24 cellular contexts compared by ENCODE assay signal in the genomic region with DNA sequence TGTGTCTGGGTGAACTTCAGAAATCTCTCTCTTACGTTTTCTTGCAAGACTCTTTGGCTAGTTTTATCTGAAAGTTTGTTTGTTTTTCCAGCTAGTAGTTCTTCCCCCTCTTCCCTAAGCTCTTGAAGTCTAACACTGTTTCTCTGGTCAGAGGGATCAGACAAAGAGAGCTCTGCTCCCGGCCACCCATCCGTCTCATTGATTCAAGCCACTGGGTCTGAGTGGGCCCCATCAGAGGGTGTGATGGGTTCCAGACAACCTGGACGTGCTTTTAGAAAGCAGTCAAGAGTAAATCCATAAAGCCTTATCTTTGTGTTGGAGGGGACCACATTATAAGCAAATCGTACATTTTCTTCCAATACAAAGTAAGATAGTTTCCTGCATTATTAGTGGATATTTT.
"Had no signal": no experiment of that assay in that cellular context is flagged by ENCODE, and none has a peak within 500 bp of the region (broad histone marks: within the 10 kb centered on the region; RNA-seq: fewer than 3 reads in every experiment).

No MANE protein-coding gene starts in this region.

- DNase-seq: activated CD4-positive, alpha-beta T cell treated with anti-CD3 and anti-CD28 coated beads for 1 hour; activated CD4-positive, alpha-beta T cell treated with anti-CD3 and anti-CD28 coated beads, Interleukin-2, amount 50 U/mL, for 1 hour; activated CD8-positive, alpha-beta T cell treated with anti-CD3 and anti-CD28 coated beads, Interleukin-2, amount 10 ng/mL, durations not matched to agents 7 days and 5 days; activated gamma-delta T cell treated with Interleukin-2 at 50 U/mL for 16 hours; adrenal gland; colonic mucosa; dorsolateral prefrontal cortex; esophagus squamous epithelium; gastrocnemius medialis; heart left ventricle; left colon; lower lobe of right lung; naive thymus-derived CD8-positive, alpha-beta T cell; nucleus accumbens; right lobe of liver; stimulated activated CD4-positive, alpha-beta T cell treated with anti-CD3 and anti-CD28 coated beads, Interleukin-2, amount 100 ng/mL, for 24 hours; stomach had no signal

- H3K36me3 ChIP-seq: adrenal gland, colonic mucosa, esophagus squamous epithelium, gastrocnemius medialis, heart left ventricle, lower lobe of right lung, right lobe of liver, stomach, suprapubic skin, tibial nerve had no signal

- ATAC-seq: activated CD8-positive, alpha-beta T cell treated with anti-CD3 and anti-CD28 coated beads, Interleukin-2, amount 10 ng/mL, durations not matched to agents 7 days and 5 days; activated naive CD4-positive, alpha-beta T cell treated with anti-CD3 and anti-CD28 coated beads, Interleukin-2, amount 50 U/mL, for 72 hours; gastrocnemius medialis; heart left ventricle; left colon; lower lobe of right lung; naive thymus-derived CD8-positive, alpha-beta T cell; right lobe of liver; stimulated activated effector memory CD8-positive, alpha-beta T cell treated with anti-CD3 and anti-CD28 coated beads, Interleukin-12 subunit alpha, Interleukin-12 subunit beta, amount 100 ng/mL, for 72 hours had no signal

- H3K9ac ChIP-seq: parathyroid adenoma had no signal

- H3K4me1 ChIP-seq: adrenal gland, colonic mucosa, esophagus squamous epithelium, gastrocnemius medialis, heart left ventricle, lower lobe of right lung, parathyroid adenoma, right lobe of liver, stomach, suprapubic skin, tibial nerve had no signal

- H3K79me2 ChIP-seq: parathyroid adenoma had no signal

- H3K4me3 ChIP-seq: adrenal gland, colonic mucosa, dorsolateral prefrontal cortex, esophagus squamous epithelium, gastrocnemius medialis, heart left ventricle, lower lobe of right lung, right lobe of liver, skin epidermis, stomach, suprapubic skin, tibial nerve had no signal

- H3K27me3 ChIP-seq: adrenal gland, colonic mucosa, dorsolateral prefrontal cortex, esophagus squamous epithelium, gastrocnemius medialis, right lobe of liver had no signal

- H3K9me3 ChIP-seq: adrenal gland, colonic mucosa, esophagus squamous epithelium, gastrocnemius medialis, heart left ventricle, lower lobe of right lung, right lobe of liver, stomach, suprapubic skin, tibial nerve had no signal

- H2AFZ ChIP-seq: parathyroid adenoma had no signal

- H3K27ac ChIP-seq: adrenal gland, colonic mucosa, dorsolateral prefrontal cortex, esophagus squamous epithelium, gastrocnemius medialis, heart left ventricle, lower lobe of right lung, parathyroid adenoma, right lobe of liver, skin epidermis, stomach, suprapubic skin, tibial nerve, VCaP had no signal
